Comparison of ENCODE assay signal across 14 cellular contexts in genomic region chr2:218295029-218295428, GRCh38. TPM values are rescaled to one million over a fixed set of nuclear protein-coding genes. Genes with fewer than 3 reads are reported as not detected.
A peak's percentile ranks its signal among the peaks of the same experiment; 100 is the strongest.
DNase-seq lines count a peak whose midpoint lies in the region; ATAC-seq and TF ChIP-seq lines count a peak whose summit lies in the region.
"Had no signal": no experiment of that assay in that cellular context is flagged by ENCODE, and none has a peak within 500 bp of the region (broad histone marks: within the 10 kb centered on the region; RNA-seq: fewer than 3 reads in every experiment).

No MANE protein-coding gene starts in this region.

- H3F3A ChIP-seq in PC-3 (ENCODE audit: low read length, unreplicated experiment): no peaks in the 10 kb centered on the region

- peaks cover 52% of the 10 kb centered on the region for H3K36me3 Mint-ChIP-seq in Calu3 (ENCODE audit: insufficient read depth, unreplicated experiment)

- peak overlapping the region; percentile 57 for H3K4me3 Mint-ChIP-seq in Calu3 (ENCODE audit: low read depth, unreplicated experiment)
- H3K4me3 Mint-ChIP-seq: dendritic cell treated with granulocyte-macrophage colony-stimulating factor and Interleukin-4, amounts not matched to agents 40 ng/mL and 50 ng/mL, for 4 days had no signal

- H3K79me2 ChIP-seq in PC-3 (ENCODE audit: low read length): peaks cover 22% of the 10 kb centered on the region

- H3K27ac ChIP-seq in PC-3 (ENCODE audit: low read length) (peak overlapping the region; percentile 32), prostate gland (peak overlapping the region; percentile 77 to 96)
- H3K27ac ChIP-seq: KMS-11 had no signal

- POLR2A ChIA-PET in PC-3 (lab: Charles Lee; ENCODE audit: unreplicated experiment): no interaction called here
- POLR2A ChIA-PET in GM10248 (lab: Yijun Ruan, JAX): no interaction called here

- DNase-seq in Calu3 (no peak), PC-3 (peak; percentile 81), prostate gland (ENCODE audit: low spot score) (peak; percentile 75), GM10248 (ENCODE audit: extremely low spot score) (no peak), MG63 (no peak)
- no peak for DNase-seq in stimulated activated CD4-positive, alpha-beta T cell treated with anti-CD3 and anti-CD28 coated beads, Interleukin-4, amount 100 ng/mL, for 4 hours
- DNase-seq: activated T-cell treated with anti-CD3 and anti-CD28 coated beads, Interleukin-2, amount 50 U/mL, for 48 hours; NCI-H524; T-helper 9 cell had no signal

- H3K27me3 Mint-ChIP-seq in Calu3 (ENCODE audit: unreplicated experiment): no peaks in the 10 kb centered on the region

- intact Hi-C loops in Calu3 (cut with micrococcal nuclease; ENCODE audit: unreplicated experiment): no loop called here
- intact Hi-C loops in PC-3 (cut with micrococcal nuclease): no loop called here
- intact Hi-C loops in prostate gland (cut with DNase I): loop anchor here (10.0 kb wide), 1 partner anchor 170 kb away; no protein-coding TSS in a partner anchor

- H3K9me3 ChIP-seq in PC-3 (ENCODE audit: low read length): no peaks in the 10 kb centered on the region
- no peaks in the 10 kb centered on the region for H3K9me3 ChIP-seq in prostate gland
- no peaks in the 10 kb centered on the region for H3K9me3 ChIP-seq in MG63

- H4K20me1 ChIP-seq in PC-3 (ENCODE audit: low read length): no peaks in the 10 kb centered on the region

- H3K27me3 ChIP-seq in PC-3 (ENCODE audit: low read length) (no peaks in the 10 kb centered on the region), prostate gland (replicated peaks; ENCODE audit: insufficient read depth) (no peaks in the 10 kb centered on the region), MG63 (no peaks in the 10 kb centered on the region)

- H3K27ac Mint-ChIP-seq in Calu3 (ENCODE audit: unreplicated experiment): peak overlapping the region; percentile 98

- no peaks in the 10 kb centered on the region for H3K9me3 Mint-ChIP-seq in Calu3 (ENCODE audit: low read depth, unreplicated experiment)
- H3K9me3 Mint-ChIP-seq: dendritic cell treated with granulocyte-macrophage colony-stimulating factor and Interleukin-4, amounts not matched to agents 40 ng/mL and 50 ng/mL, for 4 days had no signal

- peak; percentile 19; the same call in 1 of the 2 replicates for ATAC-seq in PC-3
- peak; percentile 13 for ATAC-seq in esophagus mucosa
- no peak for ATAC-seq in GM18502 (IDR thresholded peaks at IDR 0.05; ENCODE audit: poor library complexity, unreplicated experiment)
- ATAC-seq: GM12878 had no signal

- BruUV-seq in Calu3 (replicated peaks; lab: Mats Ljungman, UMichigan) (no TSS peak), PC-3 (replicated peaks; lab: Mats Ljungman, UMichigan) (no TSS peak)

- H3K9me2 ChIP-seq in PC-3 (replicated peaks; ENCODE audit: low read length): no peaks in the 10 kb centered on the region

- no peak for TF ChIP-seq CTCF in Calu3 (IDR thresholded peaks at IDR 0.05; ENCODE audit: unreplicated experiment)
- no peak for TF ChIP-seq CTCF in PC-3 (conservative IDR thresholded peaks at IDR 0.05; ENCODE audit: low read depth, low read length)
- no peak for TF ChIP-seq CTCF in prostate gland (IDR thresholded peaks at IDR 0.05)
- no peak for TF ChIP-seq CTCF in GM10248 (IDR thresholded peaks at IDR 0.05; ENCODE audit: control extremely low read depth, extremely low read depth, low read depth, missing control alignments)

- H3K4me3 ChIP-seq in PC-3 (ENCODE audit: low read length): no peak overlapping the region
- H3K4me3 ChIP-seq in prostate gland: no peak overlapping the region
- no peak overlapping the region for H3K4me3 ChIP-seq in MG63
- H3K4me3 ChIP-seq: GM12878 had no signal

- no peak for TF ChIP-seq POLR2A in prostate gland (IDR thresholded peaks at IDR 0.05)

- no peaks in the 10 kb centered on the region for H3K36me3 ChIP-seq in PC-3 (ENCODE audit: low read depth, low read length)
- H3K36me3 ChIP-seq in prostate gland: no peaks in the 10 kb centered on the region
- H3K36me3 ChIP-seq in MG63: no peaks in the 10 kb centered on the region; the same call in none of the 2 replicates

- peaks cover 76% of the 10 kb centered on the region for H3K4me1 Mint-ChIP-seq in Calu3 (ENCODE audit: low read depth, unreplicated experiment)

- 36% methylated on average over 7 of the region's 7 CpGs for WGBS in prostate gland

- H3K4me1 ChIP-seq in PC-3 (ENCODE audit: insufficient read depth, low read length) (peaks cover 33% of the 10 kb centered on the region), prostate gland (replicated peaks) (peaks cover 25% of the 10 kb centered on the region)

- peak overlapping the region; percentile 39 for H3K4me2 ChIP-seq in PC-3 (ENCODE audit: low read length)
- H3K4me2 ChIP-seq: KMS-11 had no signal

- no peak overlapping the region for H3K9ac ChIP-seq in PC-3 (ENCODE audit: low read length)
- H3K9ac ChIP-seq: KMS-11 had no signal

- CTCF ChIA-PET in Calu3 (lab: Charles Lee) (interaction anchor here (1.4 to 1.6 kb wide), 2 partner anchors 22 to 101 kb away, joined by 5 to 8 read pairs; no protein-coding TSS in a partner anchor), PC-3 (lab: Charles Lee) (interaction anchor here (0.5 to 0.8 kb wide), 2 partner anchors 101 kb away, joined by 3 to 5 read pairs; no protein-coding TSS in a partner anchor), GM10248 (lab: Yijun Ruan, JAX) (interaction anchor here (1.6 to 5.5 kb wide), 3 partner anchors 12 to 62 kb away, joined by 3 to 22 read pairs (median 14); partner anchors contain the start of gene CATIP)

- H2AFZ ChIP-seq in PC-3 (ENCODE audit: low read length): peak overlapping the region; percentile 37; the same call in 1 of the 2 replicates

RNA-seq across cellular contexts. Expression of gene TMBIM1, which starts 2.7 kb away (rescaled TPM):
- 229 and 289 TPM in 2 replicates for total RNA-seq in Calu3 (2022)
- 42.8 and 45.0 TPM in 2 replicates for total RNA-seq in PC-3 (2014; rRNA removed)
- total RNA-seq in esophagus mucosa: 247 TPM
- total RNA-seq in prostate gland: 100 to 1,000 TPM; 139 to 193 TPM
- total RNA-seq in MG63 (2014; rRNA removed; shearing (Covaris generic); ENCODE audit: low replicate concordance): 81.0 and 125 TPM in 2 replicates

RNA-seq across cellular contexts. Expression of gene PNKD, which starts 24.7 kb away (rescaled TPM):
- total RNA-seq in Calu3 (2022) (46.8 and 54.0 TPM in 2 replicates), PC-3 (2014; rRNA removed) (95.5 and 97.7 TPM in 2 replicates), esophagus mucosa (30.9 TPM), prostate gland (100 to 1,000 TPM; 103 to 145 TPM)
- 21.5 and 40.8 TPM in 2 replicates for total RNA-seq in MG63 (2014; rRNA removed; shearing (Covaris generic); ENCODE audit: low replicate concordance)

RNA-seq across cellular contexts. Expression of gene AAMP, which starts 25.1 kb away (rescaled TPM):
- 102 and 117 TPM in 2 replicates for total RNA-seq in Calu3 (2022)
- total RNA-seq in PC-3 (2014; rRNA removed): 272 and 312 TPM in 2 replicates
- 67.0 TPM for total RNA-seq in esophagus mucosa
- 100 to 1,000 TPM; 217 to 237 TPM for total RNA-seq in prostate gland
- 112 TPM in 2 replicates for total RNA-seq in MG63 (2014; rRNA removed; shearing (Covaris generic); ENCODE audit: low replicate concordance)

RNA-seq across cellular contexts. Expression of gene GPBAR1, which starts 34.2 kb away (rescaled TPM):
- total RNA-seq in Calu3 (2022) (1.1 and 1.5 TPM in 2 replicates), PC-3 (2014; rRNA removed) (0.18 TPM in 1 of 2 replicates, not detected in the other), esophagus mucosa (not detected), prostate gland (under 1 TPM in 1 of 2 donors, not detected in 1; 0.91 TPM)
- not detected in 2 replicates for total RNA-seq in MG63 (2014; rRNA removed; shearing (Covaris generic); ENCODE audit: low replicate concordance)

Comparison
In these comparisons a context has a peak if more than half of its experiments do, and no peak if none do; other contexts are left out.
1. DNase-seq: peak in PC-3 (single experiment) and prostate gland (single experiment); none in Calu3 (single experiment), GM10248 (single experiment), MG63 (single experiment) and stimulated activated CD4-positive, alpha-beta T cell treated with anti-CD3 and anti-CD28 coated beads, Interleukin-4, amount 100 ng/mL, for 4 hours (0 of 2).